26 cellular contexts compared by ENCODE assay signal in the genomic region with DNA sequence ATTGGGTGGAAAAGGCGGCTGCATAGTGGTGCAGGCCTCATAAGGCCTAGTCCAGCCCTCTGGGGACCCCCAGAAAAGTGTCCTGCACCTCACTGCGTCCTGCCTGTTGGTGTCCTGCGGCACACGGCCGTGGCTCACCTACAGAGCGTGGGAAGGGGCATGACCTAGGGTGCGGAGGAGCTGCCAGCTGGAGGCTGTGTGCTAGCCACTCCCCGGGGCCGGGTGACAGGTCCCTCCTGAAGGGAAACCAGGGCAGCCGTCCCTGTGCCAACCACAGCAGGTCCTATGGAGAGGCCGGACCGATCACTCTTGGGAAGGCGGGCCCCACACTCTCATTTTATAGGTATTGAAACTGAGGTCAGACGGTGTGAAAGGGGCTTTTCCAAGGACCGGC.
DNase-seq lines count a peak whose midpoint lies in the region; ATAC-seq and TF ChIP-seq lines count a peak whose summit lies in the region.
"Had no signal": no experiment of that assay in that cellular context is flagged by ENCODE, and none has a peak within 500 bp of the region (broad histone marks: within the 10 kb centered on the region; RNA-seq: fewer than 3 reads in every experiment).

No MANE protein-coding gene starts in this region.

- H3K4me1 Mint-ChIP-seq in naive B cell, result peaks cover 9 to 28% (median 17%) of the 10 kb centered on the region in 3 donors

- H3K9ac ChIP-seq in SK-N-MC (ENCODE audit: insufficient read length), result peak overlapping the region; percentile 66

- peaks cover 41% of the 10 kb centered on the region for H3K4me1 ChIP-seq in left ventricle myocardium inferior
- H3K4me1 ChIP-seq in right atrium auricular region, result peaks cover 0 to 36% of the 10 kb centered on the region in 2 donors
- H3K4me1 ChIP-seq in vagina, result peaks cover 48% of the 10 kb centered on the region

- peak overlapping the region; percentile 14 for H3K27ac ChIP-seq in left ventricle myocardium inferior (replicated peaks)
- H3K27ac ChIP-seq in right atrium auricular region, result no peak overlapping the region
- H3K27ac ChIP-seq in SK-N-MC, result 0 out of 2 replicates have a peak overlapping the region, but pooled peaks have one; percentile 42
- peak overlapping the region; percentile 78 for H3K27ac ChIP-seq in vagina

- H3K27me3 Mint-ChIP-seq in naive B cell, result no peaks in the 10 kb centered on the region
- H3K27me3 Mint-ChIP-seq: activated CD4-positive, alpha-beta memory T cell treated with anti-CD3 and anti-CD28 coated beads for 36 hours; stimulated activated memory B cell treated with anti-CD40 and anti-IgM and Interleukin-4, amounts not matched to agents 10 μg/mL and 1 μg/mL and 100 μg/mL, for 72 hours had no signal

- no peak for TF ChIP-seq POLR2A in vagina (IDR thresholded peaks at IDR 0.05)

- H3K36me3 Mint-ChIP-seq in naive B cell, result no peaks in the 10 kb centered on the region
- H3K36me3 Mint-ChIP-seq: activated CD4-positive, alpha-beta memory T cell treated with anti-CD3 and anti-CD28 coated beads for 36 hours; stimulated activated memory B cell treated with anti-CD40 and anti-IgM and Interleukin-4, amounts not matched to agents 10 μg/mL and 1 μg/mL and 100 μg/mL, for 72 hours had no signal

- no peak for DNase-seq in left ventricle myocardium inferior
- no peak for DNase-seq in right atrium auricular region (ENCODE audit: low spot score)
- DNase-seq in SK-N-MC (ENCODE audit: low read depth, low spot score), result no peak
- no peak for DNase-seq in naive B cell
- no peak for DNase-seq in vagina (ENCODE audit: extremely low spot score in 2 of 2)
- no peak for DNase-seq in hypothalamus (lab: John Stamatoyannopoulos, UW)
- DNase-seq: ACHN; activated CD4-positive, alpha-beta memory T cell treated with anti-CD3 and anti-CD28 coated beads for 36 hours; activated CD4-positive, CD25-positive, alpha-beta regulatory T cell; adrenal gland; Calu3; islet precursor cell; KG1; MM.1S; NCI-H1417; NCI-H2081; NCI-H2227 treated with DMSO at 0.1 percent for 48 hours; NCI-H69; SIG-M5; stimulated activated CD4-positive, alpha-beta T cell treated with anti-CD3 and anti-CD28 coated beads, Interleukin-4, amount 100 ng/mL, for 24 hours; T1000 had no signal

- H3K27ac Mint-ChIP-seq in naive B cell, result peak overlapping the region; percentile 78 to 96 (median 87)
- H3K27ac Mint-ChIP-seq: activated CD4-positive, alpha-beta memory T cell treated with anti-CD3 and anti-CD28 coated beads for 36 hours; activated T-helper 2 cell treated with anti-CD3 and anti-CD28 coated beads, Interferon-gamma antibody, Interleukin-2, Interleukin-4, amounts not matched to agents 10 μg/mL and 5 μg/mL and 100 μg/mL, durations not matched to agents 14 hours and 24 hours and 36 hours had no signal

- intact Hi-C loops in left ventricle myocardium inferior (cut with micrococcal nuclease), result no loop called here
- intact Hi-C loops in vagina (cut with DNase I), result loop anchor here (5.0 kb wide), 1 partner anchor 165 kb away; a partner anchor contains a TSS

- no peak for ATAC-seq in naive B cell (ENCODE audit: low read depth in 2 of 2)
- no peak for ATAC-seq in SK-N-SH treated with all-trans-retinoic acid at 6 μM for 48 hours
- ATAC-seq: Panc1; sciatic nerve; stimulated activated memory B cell treated with anti-CD40 and anti-IgM and Interleukin-4, amounts not matched to agents 10 μg/mL and 1 μg/mL and 100 μg/mL, for 72 hours had no signal

- TF ChIP-seq CTCF in left ventricle myocardium inferior (IDR thresholded peaks at IDR 0.05; ENCODE audit: borderline replicate concordance) (no peak), right atrium auricular region (IDR thresholded peaks at IDR 0.05) (no peak), vagina (IDR thresholded peaks at IDR 0.05) (no peak)

- H3K27me3 ChIP-seq in left ventricle myocardium inferior (ENCODE audit: low read depth) (no peaks in the 10 kb centered on the region), right atrium auricular region (no peaks in the 10 kb centered on the region), vagina (no peaks in the 10 kb centered on the region)
- H3K27me3 ChIP-seq: adrenal gland had no signal

- peaks cover 0 to 5% (median 0%) of the 10 kb centered on the region in 7 donors for H3K9me3 Mint-ChIP-seq in naive B cell
- H3K9me3 Mint-ChIP-seq: activated CD4-positive, alpha-beta memory T cell treated with anti-CD3 and anti-CD28 coated beads for 36 hours; activated T-helper 2 cell treated with anti-CD3 and anti-CD28 coated beads, Interferon-gamma antibody, Interleukin-2, Interleukin-4, amounts not matched to agents 10 μg/mL and 5 μg/mL and 100 μg/mL, durations not matched to agents 14 hours and 24 hours and 36 hours; stimulated activated memory B cell treated with anti-CD40 and anti-IgM and Interleukin-4, amounts not matched to agents 10 μg/mL and 1 μg/mL and 100 μg/mL, for 72 hours had no signal

- H3K36me3 ChIP-seq in left ventricle myocardium inferior (no peaks in the 10 kb centered on the region), right atrium auricular region (no peaks in the 10 kb centered on the region), SK-N-MC (ENCODE audit: insufficient read depth, low read length) (no peaks in the 10 kb centered on the region), vagina (no peaks in the 10 kb centered on the region)
- H3K36me3 ChIP-seq: adrenal gland had no signal

- no peak overlapping the region for H3K4me3 Mint-ChIP-seq in naive B cell
- H3K4me3 Mint-ChIP-seq: activated CD4-positive, alpha-beta memory T cell treated with anti-CD3 and anti-CD28 coated beads for 36 hours; stimulated activated memory B cell treated with anti-CD40 and anti-IgM and Interleukin-4, amounts not matched to agents 10 μg/mL and 1 μg/mL and 100 μg/mL, for 72 hours had no signal

- H3K9me3 ChIP-seq in left ventricle myocardium inferior (replicated peaks) (no peaks in the 10 kb centered on the region), right atrium auricular region (no peaks in the 10 kb centered on the region), SK-N-MC (ENCODE audit: low read depth, low read length) (no peaks in the 10 kb centered on the region), vagina (no peaks in the 10 kb centered on the region)
- H3K9me3 ChIP-seq: adrenal gland had no signal

- H3K4me3 ChIP-seq in left ventricle myocardium inferior, result no peak overlapping the region
- H3K4me3 ChIP-seq in right atrium auricular region, result no peak overlapping the region
- no peak overlapping the region for H3K4me3 ChIP-seq in SK-N-MC
- no peak overlapping the region for H3K4me3 ChIP-seq in vagina
- H3K4me3 ChIP-seq: adrenal gland had no signal

TF ChIP-seq in SK-N-SH treated with all-trans-retinoic acid at 6 μM for 48 hours, 23 proteins besides CTCF, POLR2A, EP300 and RAD21:
- no peak for TF ChIP-seq ZFP30 (CRISPR knock-in tag; IDR thresholded peaks at IDR 0.05)

Comparison
In these comparisons a context has a peak if more than half of its experiments do, and no peak if none do; other contexts are left out.
1. H3K27ac ChIP-seq: peak in left ventricle myocardium inferior (single experiment), SK-N-MC (single experiment) and vagina (single experiment); none in right atrium auricular region (0 of 2).